21 cellular contexts compared by ENCODE assay signal in the genomic region with DNA sequence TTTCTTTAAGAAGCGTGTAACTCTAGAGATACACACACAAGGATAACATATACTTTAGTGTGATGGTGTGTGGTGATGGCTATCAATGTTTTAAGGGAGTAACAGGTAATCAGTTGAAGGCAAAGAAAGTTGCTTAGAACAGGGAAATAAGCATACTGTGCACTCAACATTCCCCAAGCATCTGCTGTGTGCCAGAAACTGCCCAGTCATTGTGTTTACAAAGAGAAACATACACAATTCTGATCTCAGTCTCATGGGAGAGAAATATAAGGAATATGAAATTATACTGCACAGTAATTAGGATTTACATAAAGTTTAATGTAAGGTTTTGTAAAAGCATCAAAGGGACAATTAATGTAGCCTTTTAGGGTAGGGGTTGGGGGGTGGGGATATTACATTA.
"Had no signal": no experiment of that assay in that cellular context is flagged by ENCODE, and none has a peak within 500 bp of the region (broad histone marks: within the 10 kb centered on the region; RNA-seq: fewer than 3 reads in every experiment).

No MANE protein-coding gene starts in this region.

- H3K27ac ChIP-seq: adrenal gland, brain microvascular endothelial cell, lower lobe of right lung, suprapubic skin, tibial artery, upper lobe of right lung, VCaP had no signal

- ATAC-seq: activated T-cell treated with anti-CD3 and anti-CD28 coated beads, Interleukin-2, amount 50 U/mL, for 72 hours; effector memory CD8-positive, alpha-beta T cell; lower lobe of right lung; right cardiac atrium; stimulated activated naive B cell treated with anti-CD40 and anti-IgM and Interleukin-4, amounts not matched to agents 10 μg/mL and 1 μg/mL and 100 μg/mL, for 72 hours; upper lobe of right lung had no signal

- H3K4me3 ChIP-seq: adrenal gland, lower lobe of right lung, suprapubic skin, tibial artery, upper lobe of right lung had no signal

- H3K27me3 ChIP-seq: adrenal gland, brain microvascular endothelial cell, suprapubic skin, tibial artery, upper lobe of right lung had no signal

- H3K9me3 ChIP-seq: adrenal gland, lower lobe of right lung, suprapubic skin, tibial artery, upper lobe of right lung had no signal

- H3K4me1 ChIP-seq: adrenal gland, lower lobe of right lung, suprapubic skin, tibial artery, upper lobe of right lung had no signal

- DNase-seq: activated CD4-positive, alpha-beta T cell treated with anti-CD3 and anti-CD28 coated beads for 4 hours; activated CD4-positive, alpha-beta T cell treated with anti-CD3 and anti-CD28 coated beads, Interleukin-2, amount 50 U/mL, for 4 hours; activated naive CD4-positive, alpha-beta T cell treated with Interleukin-2 at 50 U/mL for 16 hours; activated T-cell treated with anti-CD3 and anti-CD28 coated beads for 4 hours; activated T-cell treated with anti-CD3 and anti-CD28 coated beads, Interleukin-2, amount 50 U/mL, for 72 hours; adrenal gland; brain microvascular endothelial cell; cortex of kidney; effector memory CD8-positive, alpha-beta T cell; foreskin fibroblast; head of caudate nucleus; hippocampal formation; lower lobe of right lung; posterior cingulate gyrus; right cardiac atrium; stimulated activated naive B cell treated with anti-CD40 and anti-IgM and Interleukin-4, amounts not matched to agents 10 μg/mL and 1 μg/mL and 100 μg/mL, for 72 hours; tibial artery; upper lobe of right lung had no signal

- FAIRE-seq: astrocyte had no signal

- H3K36me3 ChIP-seq: adrenal gland, brain microvascular endothelial cell, lower lobe of right lung, suprapubic skin, tibial artery, upper lobe of right lung had no signal
